12 cellular contexts compared by ENCODE assay signal in the genomic region with DNA sequence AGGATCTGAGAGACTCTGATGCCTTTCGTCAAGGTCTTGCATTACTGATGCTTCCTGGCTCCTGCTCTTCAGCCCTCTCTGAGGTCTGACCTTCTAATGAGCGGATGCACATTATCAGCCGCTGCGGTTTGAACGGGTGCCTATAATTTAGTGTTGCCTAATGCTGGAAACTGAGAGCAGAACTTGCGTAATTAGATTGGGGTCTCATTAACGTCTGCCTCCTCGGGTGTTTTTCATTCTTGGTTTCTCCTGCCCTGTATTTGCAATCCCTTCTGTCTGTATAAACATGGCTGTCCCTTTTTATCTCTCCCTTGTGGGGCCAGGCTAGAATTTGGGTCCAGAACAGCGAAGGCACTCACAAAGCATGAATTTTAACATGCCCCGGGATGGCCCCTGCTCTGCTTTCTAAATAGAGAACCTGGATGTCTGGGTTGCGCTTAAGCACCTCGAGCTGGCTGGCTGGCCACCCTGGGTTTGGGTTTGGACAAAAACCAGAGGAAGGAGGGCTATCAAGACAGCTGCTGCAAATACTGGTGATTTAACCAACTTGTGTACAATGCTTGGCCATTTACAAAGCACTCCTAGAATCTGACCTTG.
DNase-seq lines count a peak whose midpoint lies in the region; ATAC-seq, FAIRE-seq and TF ChIP-seq lines count a peak whose summit lies in the region.
"Had no signal": no experiment of that assay in that cellular context is flagged by ENCODE, and none has a peak within 500 bp of the region (broad histone marks: within the 10 kb centered on the region; RNA-seq: fewer than 3 reads in every experiment).

No MANE protein-coding gene starts in this region.

- no peaks in the 10 kb centered on the region for H3K27me3 Mint-ChIP-seq in T-helper 2 cell treated with Interferon-gamma antibody and Interleukin-4, amounts not matched to agents 5 μg/mL and 100 μg/mL, for 36 hours (ENCODE audit: low read depth)
- no peaks in the 10 kb centered on the region for H3K27me3 Mint-ChIP-seq in activated CD4-positive, alpha-beta T cell treated with anti-CD3 and anti-CD28 coated beads, Interleukin-2, amount 10 ng/mL, durations not matched to agents 24 days and 14 days
- H3K27me3 Mint-ChIP-seq: activated naive CD8-positive, alpha-beta T cell treated with anti-CD3 and anti-CD28 coated beads, Interleukin-2, amount 50 U/mL, for 24 hours had no signal

- peaks cover 12% of the 10 kb centered on the region for H3K9me3 Mint-ChIP-seq in T-helper 2 cell treated with Interferon-gamma antibody and Interleukin-4, amounts not matched to agents 5 μg/mL and 100 μg/mL, for 36 hours
- H3K9me3 Mint-ChIP-seq in activated CD4-positive, alpha-beta T cell treated with anti-CD3 and anti-CD28 coated beads, Interleukin-2, amount 10 ng/mL, durations not matched to agents 24 days and 14 days: peaks cover 4% of the 10 kb centered on the region

- no peaks in the 10 kb centered on the region for H3K9me3 ChIP-seq in pancreas

- no peak overlapping the region for H3K4me3 ChIP-seq in fibroblast of villous mesenchyme (ENCODE audit: low read depth, low read length)
- no peak overlapping the region for H3K4me3 ChIP-seq in pancreas

- no peak overlapping the region for H3K27ac ChIP-seq in pancreas
- H3K27ac ChIP-seq: KMS-11 had no signal

- no peak overlapping the region for H3K27ac Mint-ChIP-seq in T-helper 2 cell treated with Interferon-gamma antibody and Interleukin-4, amounts not matched to agents 5 μg/mL and 100 μg/mL, for 36 hours
- H3K27ac Mint-ChIP-seq in activated CD4-positive, alpha-beta T cell treated with anti-CD3 and anti-CD28 coated beads, Interleukin-2, amount 10 ng/mL, durations not matched to agents 24 days and 14 days: no peak overlapping the region
- H3K27ac Mint-ChIP-seq: activated naive CD8-positive, alpha-beta T cell treated with anti-CD3 and anti-CD28 coated beads, Interleukin-2, amount 50 U/mL, for 24 hours had no signal

- peak in 3 of 4 donors; percentile 29 to 47 (median 32) for ATAC-seq in pancreas
- ATAC-seq: activated naive CD8-positive, alpha-beta T cell treated with anti-CD3 and anti-CD28 coated beads, Interleukin-2, amount 50 U/mL, for 24 hours had no signal

- FAIRE-seq in pancreas (lab: Jason Lieb, UNC): no peak

- no peak for TF ChIP-seq CTCF in fibroblast of villous mesenchyme (IDR thresholded peaks at IDR 0.05; ENCODE audit: insufficient read depth, low read depth, low read length)
- TF ChIP-seq CTCF in pancreas (IDR thresholded peaks at IDR 0.05): no peak

- peaks cover 0 to 5% (median 0%) of the 10 kb centered on the region in 4 donors for H3K27me3 ChIP-seq in pancreas

- 47 to 58% methylated on average over 12 of the region's 12 CpGs for WGBS in pancreas, 2 donors

- DNase-seq in EL (peak; percentile 17), RPMI7951 (ENCODE audit: low read depth) (peak; percentile 72), fibroblast of villous mesenchyme (ENCODE audit: low read depth) (peak; percentile 96), pancreas (peak in 2 of 6 donors; percentile 8 to 13), NCI-H1048 (lab: John Stamatoyannopoulos, UW) (no peak)
- no peak for DNase-seq in activated CD4-positive, CD25-positive, alpha-beta regulatory T cell (lab: John Stamatoyannopoulos, UW)
- no peak for DNase-seq in T-helper 2 cell treated with Interferon-gamma antibody and Interleukin-4, amounts not matched to agents 5 μg/mL and 100 μg/mL, for 36 hours (ENCODE audit: low spot score)
- no peak for DNase-seq in activated CD4-positive, alpha-beta T cell treated with anti-CD3 and anti-CD28 coated beads, Interleukin-2, amount 10 ng/mL, durations not matched to agents 24 days and 14 days
- DNase-seq: activated naive CD8-positive, alpha-beta T cell treated with anti-CD3 and anti-CD28 coated beads, Interleukin-2, amount 50 U/mL, for 24 hours; stimulated activated naive CD4-positive, alpha-beta T cell treated with Interleukin-2 at 50 U/mL for 16 hours had no signal

- no peaks in the 10 kb centered on the region for H3K4me1 ChIP-seq in pancreas

- no peaks in the 10 kb centered on the region for H3K36me3 Mint-ChIP-seq in T-helper 2 cell treated with Interferon-gamma antibody and Interleukin-4, amounts not matched to agents 5 μg/mL and 100 μg/mL, for 36 hours (ENCODE audit: low read depth)
- no peaks in the 10 kb centered on the region for H3K36me3 Mint-ChIP-seq in activated CD4-positive, alpha-beta T cell treated with anti-CD3 and anti-CD28 coated beads, Interleukin-2, amount 10 ng/mL, durations not matched to agents 24 days and 14 days (ENCODE audit: low read depth)

- H3K4me3 Mint-ChIP-seq in T-helper 2 cell treated with Interferon-gamma antibody and Interleukin-4, amounts not matched to agents 5 μg/mL and 100 μg/mL, for 36 hours: no peak overlapping the region
- H3K4me3 Mint-ChIP-seq in activated CD4-positive, alpha-beta T cell treated with anti-CD3 and anti-CD28 coated beads, Interleukin-2, amount 10 ng/mL, durations not matched to agents 24 days and 14 days: no peak overlapping the region
- H3K4me3 Mint-ChIP-seq: activated naive CD8-positive, alpha-beta T cell treated with anti-CD3 and anti-CD28 coated beads, Interleukin-2, amount 50 U/mL, for 24 hours; neural crest cell had no signal

- no peaks in the 10 kb centered on the region for H3K4me1 Mint-ChIP-seq in T-helper 2 cell treated with Interferon-gamma antibody and Interleukin-4, amounts not matched to agents 5 μg/mL and 100 μg/mL, for 36 hours (ENCODE audit: low read depth)
- no peaks in the 10 kb centered on the region for H3K4me1 Mint-ChIP-seq in activated CD4-positive, alpha-beta T cell treated with anti-CD3 and anti-CD28 coated beads, Interleukin-2, amount 10 ng/mL, durations not matched to agents 24 days and 14 days
- H3K4me1 Mint-ChIP-seq: activated naive CD8-positive, alpha-beta T cell treated with anti-CD3 and anti-CD28 coated beads, Interleukin-2, amount 50 U/mL, for 24 hours had no signal

- no peaks in the 10 kb centered on the region for H3K36me3 ChIP-seq in pancreas

- intact Hi-C loops in pancreas (cut with DNase I): no loop called here
- intact Hi-C loops in activated CD4-positive, alpha-beta T cell treated with anti-CD3 and anti-CD28 coated beads, Interleukin-2, amount 10 ng/mL, durations not matched to agents 24 days and 14 days (cut with micrococcal nuclease): no loop called here

Comparison
In these comparisons a context has a peak if more than half of its experiments do, and no peak if none do; other contexts are left out.
1. DNase-seq: peak in EL (single experiment), RPMI7951 (single experiment) and fibroblast of villous mesenchyme (single experiment); none in activated CD4-positive, CD25-positive, alpha-beta regulatory T cell (0 of 4), T-helper 2 cell treated with Interferon-gamma antibody and Interleukin-4, amounts not matched to agents 5 μg/mL and 100 μg/mL, for 36 hours (single experiment), NCI-H1048 (single experiment) and activated CD4-positive, alpha-beta T cell treated with anti-CD3 and anti-CD28 coated beads, Interleukin-2, amount 10 ng/mL, durations not matched to agents 24 days and 14 days (single experiment).